Comparison of ENCODE assay signal across 16 cellular contexts in the genomic region with DNA sequence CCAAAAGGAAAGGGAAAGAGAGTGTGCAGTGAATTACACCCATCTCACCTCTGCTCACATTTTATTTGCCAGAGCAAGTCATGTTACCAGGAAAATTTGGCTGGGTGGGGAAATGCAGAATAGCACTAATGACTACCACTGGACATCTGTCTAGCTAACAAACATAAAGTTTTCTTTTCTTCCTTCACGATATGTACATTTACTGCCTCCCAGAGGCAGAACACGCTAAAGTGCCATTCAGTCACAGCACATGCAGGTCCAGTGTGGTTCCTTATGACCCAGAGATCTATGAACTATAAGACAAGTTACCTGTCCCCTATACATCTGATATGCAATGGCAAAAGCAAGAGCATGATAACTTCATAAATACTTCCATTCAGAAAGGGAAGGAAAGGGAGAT.
A peak's percentile ranks its signal among the peaks of the same experiment; 100 is the strongest.
DNase-seq lines count a peak whose midpoint lies in the region; ATAC-seq and TF ChIP-seq lines count a peak whose summit lies in the region.
"Had no signal": no experiment of that assay in that cellular context is flagged by ENCODE, and none has a peak within 500 bp of the region (broad histone marks: within the 10 kb centered on the region; RNA-seq: fewer than 3 reads in every experiment).

No MANE protein-coding gene starts in this region.

- no peaks in the 10 kb centered on the region for H3K36me3 ChIP-seq in Karpas-422 (ENCODE audit: insufficient read depth, low read length)

- H3K4me3 Mint-ChIP-seq in endothelial cell (ENCODE audit: unreplicated experiment), result no peak overlapping the region
- H3K4me3 Mint-ChIP-seq: activated naive CD8-positive, alpha-beta T cell treated with anti-CD3 and anti-CD28 coated beads, Interleukin-2, amount 50 U/mL, for 24 hours; CD4-positive, CD25-positive, alpha-beta regulatory T cell; stimulated activated naive CD8-positive, alpha-beta T cell treated with anti-CD3 and anti-CD28 coated beads, Interleukin-15, Interleukin-2, amounts not matched to agents 100 ng/mL and 50 ng/mL, for 24 hours had no signal

- no peak overlapping the region for H3K27ac ChIP-seq in Karpas-422 (ENCODE audit: low read length)

- H3K9ac ChIP-seq in Karpas-422 (ENCODE audit: low read length), result no peak overlapping the region

- H3K4me3 ChIP-seq in AG09309 (ENCODE audit: control insufficient read depth, low read depth, low read length) (no peak overlapping the region), HFF-Myc (replicated peaks; ENCODE audit: low read depth, low read length) (no peak overlapping the region), astrocyte of the cerebellum (ENCODE audit: low read depth, low read length) (no peak overlapping the region), Karpas-422 (ENCODE audit: low read length) (no peak overlapping the region)

- no peak for ATAC-seq in GM21447 (IDR thresholded peaks at IDR 0.05; ENCODE audit: unreplicated experiment)
- ATAC-seq: activated naive CD8-positive, alpha-beta T cell treated with anti-CD3 and anti-CD28 coated beads, Interleukin-2, amount 50 U/mL, for 24 hours had no signal

- H3K36me3 Mint-ChIP-seq in endothelial cell (ENCODE audit: low read depth, unreplicated experiment), result no peaks in the 10 kb centered on the region
- H3K36me3 Mint-ChIP-seq: CD4-positive, CD25-positive, alpha-beta regulatory T cell had no signal

- H3K79me2 ChIP-seq in Karpas-422 (ENCODE audit: low read length), result no peaks in the 10 kb centered on the region

- no peaks in the 10 kb centered on the region for H3K27me3 ChIP-seq in Karpas-422 (ENCODE audit: low read length)

- H3K9me2 ChIP-seq in Karpas-422 (replicated peaks; ENCODE audit: insufficient read depth, low read length), result no peaks in the 10 kb centered on the region

- H2AFZ ChIP-seq in Karpas-422 (ENCODE audit: low read length), result no peak overlapping the region

- in situ Hi-C loops in astrocyte of the cerebellum (cut with HindIII; ENCODE audit: low sequenced_read_pairs), result no loop called here

- H3K9me3 ChIP-seq in Karpas-422 (ENCODE audit: low read length), result no peaks in the 10 kb centered on the region

- H4K20me1 ChIP-seq in Karpas-422 (ENCODE audit: insufficient read depth, low read depth, low read length), result no peaks in the 10 kb centered on the region

- no peaks in the 10 kb centered on the region for H3K9me3 Mint-ChIP-seq in endothelial cell (ENCODE audit: unreplicated experiment)
- H3K9me3 Mint-ChIP-seq: activated naive CD8-positive, alpha-beta T cell treated with anti-CD3 and anti-CD28 coated beads, Interleukin-2, amount 50 U/mL, for 24 hours; stimulated activated naive CD8-positive, alpha-beta T cell treated with anti-CD3 and anti-CD28 coated beads, Interleukin-15, Interleukin-2, amounts not matched to agents 100 ng/mL and 50 ng/mL, for 24 hours had no signal

- no peak overlapping the region for H3K27ac Mint-ChIP-seq in endothelial cell (ENCODE audit: unreplicated experiment)
- H3K27ac Mint-ChIP-seq: activated naive CD8-positive, alpha-beta T cell treated with anti-CD3 and anti-CD28 coated beads, Interleukin-2, amount 50 U/mL, for 24 hours; CD4-positive, CD25-positive, alpha-beta regulatory T cell; stimulated activated naive CD8-positive, alpha-beta T cell treated with anti-CD3 and anti-CD28 coated beads, Interleukin-15, Interleukin-2, amounts not matched to agents 100 ng/mL and 50 ng/mL, for 24 hours had no signal

- DNase-seq in AG09309 (ENCODE audit: low read depth), result no peak
- no peak for DNase-seq in HFF-Myc (ENCODE audit: extremely low read depth, low read depth)
- no peak for DNase-seq in astrocyte of the cerebellum (ENCODE audit: low read depth)
- DNase-seq in kidney glomerular epithelial cell (lab: John Stamatoyannopoulos, UW), result peak; percentile 32
- DNase-seq in endothelial cell (ENCODE audit: low spot score), result no peak
- no peak for DNase-seq in cerebellar cortex (ENCODE audit: low spot score)
- DNase-seq in Karpas-422, result no peak
- DNase-seq: activated naive CD8-positive, alpha-beta T cell treated with anti-CD3 and anti-CD28 coated beads, Interleukin-2, amount 50 U/mL, for 24 hours; CD4-positive, CD25-positive, alpha-beta regulatory T cell; effector memory CD4-positive, alpha-beta T cell; NCI-H1105; NCI-H510A; SIG-M5; stimulated activated CD4-positive, alpha-beta T cell treated with anti-CD3 and anti-CD28 coated beads, Interleukin-4, amount 100 ng/mL, for 4 hours had no signal

- peaks cover 45% of the 10 kb centered on the region for H3K4me1 Mint-ChIP-seq in endothelial cell (ENCODE audit: unreplicated experiment)
- H3K4me1 Mint-ChIP-seq: activated naive CD8-positive, alpha-beta T cell treated with anti-CD3 and anti-CD28 coated beads, Interleukin-2, amount 50 U/mL, for 24 hours; CD4-positive, CD25-positive, alpha-beta regulatory T cell had no signal

- H3K27me3 Mint-ChIP-seq in endothelial cell (ENCODE audit: unreplicated experiment), result peaks cover 2% of the 10 kb centered on the region

- TF ChIP-seq CTCF in AG09309 (IDR thresholded peaks at IDR 0.05; ENCODE audit: control insufficient read depth, insufficient read depth, low read depth, low read length, missing control alignments) (peak; percentile 26), HFF-Myc (IDR thresholded peaks at IDR 0.05; ENCODE audit: low read depth, low read length, missing control alignments) (peak; percentile 32), astrocyte of the cerebellum (IDR thresholded peaks at IDR 0.05; ENCODE audit: low read depth, low read length, missing control alignments) (peak; percentile 31), endothelial cell (IDR thresholded peaks at IDR 0.05; ENCODE audit: unreplicated experiment) (no peak)

- H3K4me1 ChIP-seq in Karpas-422 (ENCODE audit: low read length), result no peaks in the 10 kb centered on the region

- no peak overlapping the region for H3K4me2 ChIP-seq in Karpas-422 (ENCODE audit: low read depth, low read length, poor library complexity, severe bottlenecking)
